36 cellular contexts compared by ENCODE assay signal in the genomic region with DNA sequence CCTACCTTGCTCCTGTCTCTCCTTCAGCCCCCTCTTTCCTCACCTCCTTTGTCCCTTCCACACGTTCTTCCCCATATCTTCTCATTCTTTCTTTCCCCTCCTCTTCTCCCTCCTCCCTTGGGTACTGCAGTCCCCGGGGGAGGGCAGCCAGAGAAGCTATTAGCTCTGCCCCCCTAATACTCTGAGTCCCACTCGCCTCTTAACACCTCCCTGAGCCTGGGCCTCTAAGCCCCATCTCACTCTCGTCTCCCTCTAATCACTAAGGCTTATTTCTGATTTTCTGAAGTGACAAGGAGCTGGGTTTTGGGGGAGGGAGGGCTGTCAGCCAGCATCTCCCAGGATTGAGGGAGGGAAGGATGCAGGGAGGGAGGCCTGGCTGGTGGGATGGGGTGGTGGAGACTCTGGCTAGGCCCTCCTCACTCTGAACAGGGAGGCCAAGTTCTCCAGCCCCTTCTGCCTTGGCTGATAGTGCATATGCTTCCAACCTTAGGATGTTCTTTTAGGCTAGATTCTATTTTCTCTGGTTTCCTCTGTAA. TPM values are rescaled to one million over a fixed set of nuclear protein-coding genes. Genes with fewer than 3 reads are reported as not detected.
"Had no signal": no experiment of that assay in that cellular context is flagged by ENCODE, and none has a peak within 500 bp of the region (broad histone marks: within the 10 kb centered on the region; RNA-seq: fewer than 3 reads in every experiment).

No MANE protein-coding gene starts in this region.

- H3K36me3 Mint-ChIP-seq: activated CD4-positive, alpha-beta memory T cell treated with anti-CD3 and anti-CD28 coated beads for 36 hours; activated naive CD4-positive, alpha-beta T cell treated with anti-CD3 and anti-CD28 coated beads, Interleukin-2, amount 50 U/mL, for 72 hours; WTC11 had no signal

- H3K27me3 ChIP-seq: body of pancreas, MG63 had no signal

- H3K9me3 ChIP-seq: adrenal gland, body of pancreas, breast epithelium, MG63, Peyer's patch had no signal

- H3K27ac Mint-ChIP-seq: activated CD4-positive, alpha-beta memory T cell treated with anti-CD3 and anti-CD28 coated beads for 36 hours; activated naive CD4-positive, alpha-beta T cell treated with anti-CD3 and anti-CD28 coated beads for 36 hours; activated naive CD4-positive, alpha-beta T cell treated with anti-CD3 and anti-CD28 coated beads, Interleukin-2, amount 50 U/mL, for 72 hours; activated T-helper 1 cell treated with anti-CD3 and anti-CD28 coated beads, Interleukin-12 subunit alpha, Interleukin-12 subunit beta, Interleukin-2, Interleukin-4 antibody, amounts not matched to agents 30 ng/mL and 10 ng/mL and 1 ng/mL, durations not matched to agents 14 hours and 24 hours and 36 hours; T-helper 1 cell treated with Interleukin-12 subunit alpha and Interleukin-12 subunit beta and Interleukin-4 antibody, amounts not matched to agents 30 μg/mL and 1 μg/mL, for 36 hours; T-helper 2 cell treated with Interferon-gamma antibody and Interleukin-4, amounts not matched to agents 5 μg/mL and 100 μg/mL, for 36 hours; WTC11 had no signal

- ATAC-seq: activated CD4-positive, CD25-positive, alpha-beta regulatory T cell treated with anti-CD3 and anti-CD28 coated beads, Interleukin-2, amount 50 U/mL, for 24 hours; activated naive CD4-positive, alpha-beta T cell treated with anti-CD3 and anti-CD28 coated beads, Interleukin-2, amount 50 U/mL, for 72 hours; activated T-cell treated with anti-CD3 and anti-CD28 coated beads, Interleukin-2, amount 50 U/mL, for 4 hours; body of pancreas; PC-3; WTC11 had no signal

- H3K4me3 Mint-ChIP-seq: activated CD4-positive, alpha-beta memory T cell treated with anti-CD3 and anti-CD28 coated beads for 36 hours; activated naive CD4-positive, alpha-beta T cell treated with anti-CD3 and anti-CD28 coated beads for 36 hours; activated T-cell treated with anti-CD3 and anti-CD28 coated beads, Interleukin-2, amount 50 U/mL, for 4 hours; activated T-helper 1 cell treated with anti-CD3 and anti-CD28 coated beads, Interleukin-12 subunit alpha, Interleukin-12 subunit beta, Interleukin-2, Interleukin-4 antibody, amounts not matched to agents 30 ng/mL and 10 ng/mL and 1 ng/mL, durations not matched to agents 14 hours and 24 hours and 36 hours; T-helper 1 cell treated with Interleukin-12 subunit alpha and Interleukin-12 subunit beta and Interleukin-4 antibody, amounts not matched to agents 30 μg/mL and 1 μg/mL, for 36 hours; T-helper 2 cell treated with Interferon-gamma antibody and Interleukin-4, amounts not matched to agents 5 μg/mL and 100 μg/mL, for 36 hours; WTC11 had no signal

- H3K4me3 ChIP-seq: adrenal gland, body of pancreas, breast epithelium, MG63, Peyer's patch, SK-N-MC had no signal

- FAIRE-seq: astrocyte, TTC549 had no signal

- H3K27ac ChIP-seq: adrenal gland, body of pancreas, breast epithelium, Peyer's patch, SK-N-MC had no signal

- H3K36me3 ChIP-seq: adrenal gland, breast epithelium, MG63, Peyer's patch had no signal

- DNase-seq: activated CD4-positive, alpha-beta memory T cell treated with anti-CD3 and anti-CD28 coated beads for 36 hours; activated CD4-positive, alpha-beta T cell treated with anti-CD3 and anti-CD28 coated beads for 4 hours; activated CD4-positive, alpha-beta T cell treated with anti-CD3 and anti-CD28 coated beads, Interleukin-2, amount 50 U/mL, for 1 hour; activated CD8-positive, alpha-beta memory T cell treated with anti-CD3 and anti-CD28 coated beads, Interleukin-2, amount 50 U/mL, for 4 hours; activated gamma-delta T cell treated with Interleukin-2 at 50 U/mL for 16 hours; activated naive CD4-positive, alpha-beta T cell treated with anti-CD3 and anti-CD28 coated beads for 36 hours; activated T-cell treated with anti-CD3 and anti-CD28 coated beads for 4 hours; activated T-cell treated with anti-CD3 and anti-CD28 coated beads, Interleukin-2, amount 50 U/mL, for 4 hours; adrenal gland; body of pancreas; Kasumi-1; MG63; NCI-H1048; NCI-H1105 treated with DMSO at 0.1 percent for 48 hours; NCI-H1436; NCI-H1694; NCI-H1930; NCI-H2081 treated with DMSO at 0.1 percent for 48 hours; NCI-H226; NCI-H526 treated with DMSO at 0.1 percent for 48 hours; NCI-H774; PC-3; Peyer's patch; RPMI8226 had no signal

- H3K9me3 Mint-ChIP-seq: activated CD4-positive, alpha-beta memory T cell treated with anti-CD3 and anti-CD28 coated beads for 36 hours; activated naive CD4-positive, alpha-beta T cell treated with anti-CD3 and anti-CD28 coated beads for 36 hours; activated naive CD4-positive, alpha-beta T cell treated with anti-CD3 and anti-CD28 coated beads, Interleukin-2, amount 50 U/mL, for 72 hours; activated T-cell treated with anti-CD3 and anti-CD28 coated beads, Interleukin-2, amount 50 U/mL, for 4 hours; activated T-helper 1 cell treated with anti-CD3 and anti-CD28 coated beads, Interleukin-12 subunit alpha, Interleukin-12 subunit beta, Interleukin-2, Interleukin-4 antibody, amounts not matched to agents 30 ng/mL and 10 ng/mL and 1 ng/mL, durations not matched to agents 14 hours and 24 hours and 36 hours; T-helper 1 cell treated with Interleukin-12 subunit alpha and Interleukin-12 subunit beta and Interleukin-4 antibody, amounts not matched to agents 30 μg/mL and 1 μg/mL, for 36 hours; T-helper 2 cell treated with Interferon-gamma antibody and Interleukin-4, amounts not matched to agents 5 μg/mL and 100 μg/mL, for 36 hours; WTC11 had no signal

RNA-seq across cellular contexts. Expression of gene DMBX1, which starts 25.6 kb away (rescaled TPM):
- total RNA-seq: activated naive CD4-positive, alpha-beta T cell treated with anti-CD3 and anti-CD28 coated beads for 36 hours; activated T-cell treated with anti-CD3 and anti-CD28 coated beads, Interleukin-2, amount 50 U/mL, for 4 hours; activated T-helper 1 cell treated with anti-CD3 and anti-CD28 coated beads, Interleukin-12 subunit alpha, Interleukin-12 subunit beta, Interleukin-2, Interleukin-4 antibody, amounts not matched to agents 30 ng/mL and 10 ng/mL and 1 ng/mL, durations not matched to agents 14 hours and 24 hours and 36 hours; body of pancreas; breast epithelium; cardiac septum; NCI-H460; Peyer's patch had no signal
